In the genomic region with DNA sequence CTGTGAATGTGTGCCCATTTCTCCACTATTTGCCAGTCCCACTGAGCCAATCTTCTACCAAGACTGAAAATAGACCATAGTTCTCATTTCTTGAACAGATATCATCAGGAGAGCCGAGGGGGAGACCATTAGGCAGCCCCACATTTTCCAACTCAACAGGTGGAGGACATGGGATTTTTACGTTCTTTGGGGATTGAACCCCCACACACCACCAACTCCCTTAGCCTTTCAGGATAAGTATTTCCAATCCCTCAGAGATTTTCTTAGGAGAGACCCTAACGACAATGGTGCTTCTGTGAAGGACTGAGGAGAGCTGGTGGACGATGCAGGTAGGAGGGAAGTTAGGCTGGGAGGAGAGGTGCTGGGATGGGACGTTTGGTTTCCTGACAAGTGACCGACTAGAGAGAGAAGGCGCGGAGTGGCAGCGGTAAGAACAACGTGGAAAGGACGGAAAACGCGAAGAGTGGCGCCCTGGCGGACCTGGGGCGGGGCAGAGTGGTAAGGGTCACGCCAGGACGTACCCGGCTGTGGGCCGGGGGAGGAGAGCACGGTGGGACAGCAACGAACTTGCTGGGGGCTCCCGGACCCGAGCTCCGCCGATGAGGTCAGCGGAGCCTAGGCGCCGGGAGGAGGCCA, we compare ENCODE assay signal across 8 cellular contexts. TPM values are rescaled to one million over a fixed set of nuclear protein-coding genes. Genes with fewer than 3 reads are reported as not detected.
DNase-seq lines count a peak whose midpoint lies in the region; TF ChIP-seq lines count a peak whose summit lies in the region.

No MANE protein-coding gene starts in this region.

- intact Hi-C loops in dendritic cell treated with granulocyte-macrophage colony-stimulating factor and Interleukin-4, amounts not matched to agents 40 ng/mL and 50 ng/mL, for 4 days (cut with micrococcal nuclease): no loop called here

- H3K27ac Mint-ChIP-seq in IgD-negative memory B cell: peak overlapping the region in 1 of 3 donors; percentile 53
- no peak overlapping the region for H3K27ac Mint-ChIP-seq in dendritic cell treated with granulocyte-macrophage colony-stimulating factor and Interleukin-4, amounts not matched to agents 40 ng/mL and 50 ng/mL, for 4 days

- POLR2A ChIA-PET in AG04450 (lab: Yijun Ruan, JAX): interaction anchor here (0.6 kb wide), 1 partner anchor 1248 kb away, joined by 10 read pairs; no protein-coding TSS in a partner anchor

- H3K4me3 ChIP-seq in AG04450 (ENCODE audit: low read depth, low read length) (peak overlapping the region; percentile 68), muscle layer of colon (ENCODE audit: low read depth in 1 of 2, low read length in 2 of 2) (peak overlapping the region; percentile 57 to 79)

- peaks cover 1% of the 10 kb centered on the region for H3K36me3 Mint-ChIP-seq in IgD-negative memory B cell
- H3K36me3 Mint-ChIP-seq in dendritic cell treated with granulocyte-macrophage colony-stimulating factor and Interleukin-4, amounts not matched to agents 40 ng/mL and 50 ng/mL, for 4 days (ENCODE audit: low read depth): peaks cover 6% of the 10 kb centered on the region

- H3K4me1 ChIP-seq in muscle layer of colon (ENCODE audit: insufficient read depth, low read length): peaks cover 8% of the 10 kb centered on the region

- CTCF ChIA-PET in AG04450 (lab: Charles Lee): interaction anchor here (0.6 to 5.9 kb wide), 6 partner anchors 44 to 265 kb away, joined by 3 to 58 read pairs (median 5); no protein-coding TSS in a partner anchor

- peak overlapping the region; percentile 50 for H3K9ac ChIP-seq in muscle layer of colon (ENCODE audit: low read length)

- H3K9me3 Mint-ChIP-seq in IgD-negative memory B cell: no peaks in the 10 kb centered on the region
- no peaks in the 10 kb centered on the region for H3K9me3 Mint-ChIP-seq in dendritic cell treated with granulocyte-macrophage colony-stimulating factor and Interleukin-4, amounts not matched to agents 40 ng/mL and 50 ng/mL, for 4 days

- peaks cover 24% of the 10 kb centered on the region for H3K27me3 Mint-ChIP-seq in IgD-negative memory B cell
- H3K27me3 Mint-ChIP-seq in dendritic cell treated with granulocyte-macrophage colony-stimulating factor and Interleukin-4, amounts not matched to agents 40 ng/mL and 50 ng/mL, for 4 days: peaks cover 53% of the 10 kb centered on the region

- no peak for DNase-seq in AG04450 (ENCODE audit: low read depth, low spot score)
- no peak for DNase-seq in NCI-H146 (lab: John Stamatoyannopoulos, UW)
- no peak for DNase-seq in GM13977 (ENCODE audit: low spot score)
- no peak for DNase-seq in NCI-H1694 (lab: John Stamatoyannopoulos, UW)
- no peak for DNase-seq in activated CD4-positive, alpha-beta T cell treated with anti-CD3 and anti-CD28 coated beads for 48 hours

- peaks cover 7% of the 10 kb centered on the region for H3K27me3 ChIP-seq in AG04450 (ENCODE audit: control insufficient read depth, insufficient read depth, low read length)
- H3K27me3 ChIP-seq in muscle layer of colon (ENCODE audit: control insufficient read depth in 1 of 2, insufficient read depth in 2 of 2, low read length in 2 of 2): peaks cover 14 to 24% of the 10 kb centered on the region in 2 donors

- in situ Hi-C loops in GM13977 (cut with MboI; ENCODE audit: low pct_unique_long_range_greater_than_20kb, low sequenced_read_pairs, unreplicated experiment): no loop called here

- H3K4me1 Mint-ChIP-seq in IgD-negative memory B cell: peaks cover 10 to 13% (median 12%) of the 10 kb centered on the region in 3 donors
- H3K4me1 Mint-ChIP-seq in dendritic cell treated with granulocyte-macrophage colony-stimulating factor and Interleukin-4, amounts not matched to agents 40 ng/mL and 50 ng/mL, for 4 days (ENCODE audit: low read depth): peaks cover 17% of the 10 kb centered on the region

- TF ChIP-seq CTCF in AG04450 (IDR thresholded peaks at IDR 0.05; ENCODE audit: low read depth, low read length) (no peak), GM13977 (IDR thresholded peaks at IDR 0.05; ENCODE audit: extremely low read depth, insufficient read depth, missing control alignments) (no peak)

- H3K36me3 ChIP-seq in muscle layer of colon (ENCODE audit: insufficient read depth, low read length): no peaks in the 10 kb centered on the region

- H3K27ac ChIP-seq in AG04450 (ENCODE audit: low read depth, low read length) (no peak overlapping the region), muscle layer of colon (ENCODE audit: low read depth, low read length) (peak overlapping the region; percentile 70)

- H3K4me3 Mint-ChIP-seq in IgD-negative memory B cell: peak overlapping the region; percentile 40 to 94 (median 62)
- peak overlapping the region; percentile 53 for H3K4me3 Mint-ChIP-seq in dendritic cell treated with granulocyte-macrophage colony-stimulating factor and Interleukin-4, amounts not matched to agents 40 ng/mL and 50 ng/mL, for 4 days

- H3K9me3 ChIP-seq in AG04450 (ENCODE audit: control insufficient read depth, insufficient read depth, low read length) (no peaks in the 10 kb centered on the region), muscle layer of colon (ENCODE audit: low read length) (no peaks in the 10 kb centered on the region)

RNA-seq across cellular contexts. Expression of a gene that starts 0.7 kb away (rescaled TPM):
- polyA plus RNA-seq in AG04450 (2011; rRNA removed) (0.43 and 0.67 TPM in 2 replicates), IgD-negative memory B cell (not detected)
- polyA minus RNA-seq in AG04450 (2011; rRNA and poly(A)+ RNA removed): 0.65 and 1.3 TPM in 2 replicates
